Comparison of ENCODE assay signal across 1 cellular context in the genomic region with DNA sequence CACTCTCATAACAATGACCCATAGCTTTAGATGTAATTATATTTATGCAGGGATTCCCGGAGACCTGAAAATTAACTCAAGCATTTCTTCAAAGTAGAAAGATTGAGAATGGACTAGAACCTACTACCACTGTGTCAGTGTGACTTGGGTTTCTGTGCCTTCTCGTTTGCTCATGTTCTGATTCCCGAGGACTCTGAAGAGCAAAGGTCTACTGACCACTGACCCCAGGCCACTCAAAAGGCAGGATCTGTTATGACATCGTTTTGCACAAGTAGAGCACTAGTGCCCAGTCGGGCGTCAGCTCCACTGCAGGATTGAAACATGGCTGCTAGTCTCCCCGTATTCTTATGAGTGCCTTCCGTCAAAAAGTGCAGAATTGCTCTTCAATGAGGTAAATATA.
A peak's percentile ranks its signal among the peaks of the same experiment; 100 is the strongest.
TF ChIP-seq lines count a peak whose summit lies in the region.

No MANE protein-coding gene starts in this region.

TF ChIP-seq in HepG2, 621 proteins besides CTCF, POLR2A, EP300 and RAD21 (continued from another document):
- TF ChIP-seq, protein P1, sequence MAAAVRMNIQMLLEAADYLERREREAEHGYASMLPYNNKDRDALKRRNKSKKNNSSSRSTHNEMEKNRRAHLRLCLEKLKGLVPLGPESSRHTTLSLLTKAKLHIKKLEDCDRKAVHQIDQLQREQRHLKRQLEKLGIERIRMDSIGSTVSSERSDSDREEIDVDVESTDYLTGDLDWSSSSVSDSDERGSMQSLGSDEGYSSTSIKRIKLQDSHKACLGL (CRISPR knock-in tag; IDR thresholded peaks at IDR 0.05): no peak
- TF ChIP-seq REL (CRISPR knock-in tag; conservative IDR thresholded peaks at IDR 0.05): no peak
- TF ChIP-seq ZMYM4 (CRISPR knock-in tag; IDR thresholded peaks at IDR 0.05): 0 out of 2 replicates have a peak, but pooled peaks have one; percentile 46
- 0 out of 2 replicates have a peak, but pooled peaks have one; percentile 29 for TF ChIP-seq NR2F2 (IDR thresholded peaks at IDR 0.05; ENCODE audit: borderline replicate concordance, low read depth)
- TF ChIP-seq NR2F1 (CRISPR knock-in tag; IDR thresholded peaks at IDR 0.05): peak in 1 of 2 experiments; percentile 60; a peak in 2 of 4 replicates
- no peak for TF ChIP-seq ATRX (CRISPR knock-in tag; IDR thresholded peaks at IDR 0.05; ENCODE audit: borderline replicate concordance)
- TF ChIP-seq, protein P2, sequence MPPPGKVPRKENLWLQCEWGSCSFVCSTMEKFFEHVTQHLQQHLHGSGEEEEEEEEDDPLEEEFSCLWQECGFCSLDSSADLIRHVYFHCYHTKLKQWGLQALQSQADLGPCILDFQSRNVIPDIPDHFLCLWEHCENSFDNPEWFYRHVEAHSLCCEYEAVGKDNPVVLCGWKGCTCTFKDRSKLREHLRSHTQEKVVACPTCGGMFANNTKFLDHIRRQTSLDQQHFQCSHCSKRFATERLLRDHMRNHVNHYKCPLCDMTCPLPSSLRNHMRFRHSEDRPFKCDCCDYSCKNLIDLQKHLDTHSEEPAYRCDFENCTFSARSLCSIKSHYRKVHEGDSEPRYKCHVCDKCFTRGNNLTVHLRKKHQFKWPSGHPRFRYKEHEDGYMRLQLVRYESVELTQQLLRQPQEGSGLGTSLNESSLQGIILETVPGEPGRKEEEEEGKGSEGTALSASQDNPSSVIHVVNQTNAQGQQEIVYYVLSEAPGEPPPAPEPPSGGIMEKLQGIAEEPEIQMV (CRISPR knock-in tag; IDR thresholded peaks at IDR 0.05; ENCODE audit: low read depth): no peak
- TF ChIP-seq, protein P3, sequence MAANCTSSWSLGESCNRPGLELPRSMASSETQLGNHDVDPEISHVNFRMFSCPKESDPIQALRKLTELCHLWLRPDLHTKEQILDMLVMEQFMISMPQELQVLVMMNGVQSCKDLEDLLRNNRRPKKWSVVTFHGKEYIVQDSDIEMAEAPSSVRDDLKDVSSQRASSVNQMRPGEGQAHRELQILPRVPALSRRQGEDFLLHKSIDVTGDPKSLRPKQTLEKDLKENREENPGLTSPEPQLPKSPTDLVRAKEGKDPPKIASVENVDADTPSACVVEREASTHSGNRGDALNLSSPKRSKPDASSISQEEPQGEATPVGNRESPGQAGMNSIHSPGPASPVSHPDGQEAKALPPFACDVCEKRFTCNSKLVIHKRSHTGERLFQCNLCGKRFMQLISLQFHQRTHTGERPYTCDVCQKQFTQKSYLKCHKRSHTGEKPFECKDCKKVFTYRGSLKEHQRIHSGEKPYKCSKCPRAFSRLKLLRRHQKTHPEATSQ (CRISPR knock-in tag; IDR thresholded peaks at IDR 0.05; ENCODE audit: borderline replicate concordance): 0 out of 2 replicates have a peak, but pooled peaks have one; percentile 39
TF ChIP-seq in HepG2: peak in this region for 6.
